ENCODE assay signal across 15 cellular contexts in the genomic region with DNA sequence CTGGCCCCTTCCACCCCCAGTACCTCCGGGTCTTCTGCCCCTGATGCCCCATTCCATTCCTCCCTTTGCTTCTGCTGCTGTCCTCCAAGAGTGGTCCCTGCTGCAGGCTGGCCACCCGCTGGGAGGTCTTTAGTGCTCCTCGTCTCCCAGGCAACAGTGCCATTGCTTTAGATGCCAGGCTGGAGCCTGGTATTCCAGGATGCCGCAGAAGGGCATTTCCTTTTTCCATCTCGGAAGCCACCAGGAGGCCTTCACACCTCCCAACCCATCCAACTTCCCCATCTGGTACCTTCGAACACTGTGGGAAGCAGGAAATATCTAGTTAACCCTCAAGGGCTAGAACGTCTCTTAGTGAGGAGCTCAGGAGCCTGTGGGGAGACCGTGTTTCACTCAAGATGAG.
DNase-seq lines count a peak whose midpoint lies in the region; ATAC-seq and TF ChIP-seq lines count a peak whose summit lies in the region.
"Had no signal": no experiment of that assay in that cellular context is flagged by ENCODE, and none has a peak within 500 bp of the region (broad histone marks: within the 10 kb centered on the region; RNA-seq: fewer than 3 reads in every experiment).

No MANE protein-coding gene starts in this region.

- intact Hi-C loops in transverse colon (cut with DNase I; ENCODE audit: low total_unique reads): no loop called here

- no peak for DNase-seq in stimulated activated naive CD8-positive, alpha-beta T cell treated with anti-CD3 and anti-CD28 coated beads, Interleukin-15, amount 100 ng/mL, for 72 hours
- no peak for DNase-seq in stimulated activated naive CD8-positive, alpha-beta T cell treated with anti-CD3 and anti-CD28 coated beads, Interleukin-15, Interleukin-2, amounts not matched to agents 100 U/mL and 50 U/mL, for 24 hours
- DNase-seq in cerebellar nuclear complex (lab: John Stamatoyannopoulos, UW): peak; percentile 77 to 88
- DNase-seq in mesendoderm: no peak
- no peak for DNase-seq in transverse colon
- no peak for DNase-seq in T-helper 9 cell
- DNase-seq in foreskin fibroblast: no peak
- DNase-seq: CD4-positive, alpha-beta T cell; NCI-H1694 treated with DMSO at 0.1 percent for 48 hours; NCI-H510A; NCI-H774; SHP77 had no signal

- no peaks in the 10 kb centered on the region for H3K79me1 ChIP-seq in mesendoderm (ENCODE audit: low read length)

- no peaks in the 10 kb centered on the region for H3K79me2 ChIP-seq in mesendoderm (ENCODE audit: control insufficient read depth, insufficient read depth, low read length)

- H2AK5ac ChIP-seq in mesendoderm (ENCODE audit: low read length): no peak overlapping the region

- H3K4me3 ChIP-seq in mesendoderm (ENCODE audit: low read length) (no peak overlapping the region), transverse colon (no peak overlapping the region), foreskin fibroblast (ENCODE audit: low read depth in 1 of 2, low read length in 2 of 2) (no peak overlapping the region)
- H3K4me3 ChIP-seq: GM12878, GM23338 had no signal

- H3K4me1 Mint-ChIP-seq in stimulated activated naive CD8-positive, alpha-beta T cell treated with anti-CD3 and anti-CD28 coated beads, Interleukin-15, amount 100 ng/mL, for 72 hours: peaks cover 6% of the 10 kb centered on the region

- H3K27ac ChIP-seq in mesendoderm (ENCODE audit: low read depth, low read length): no peak overlapping the region
- no peak overlapping the region for H3K27ac ChIP-seq in transverse colon

- H3K27me3 ChIP-seq in mesendoderm (ENCODE audit: insufficient read depth, low read length, poor library complexity) (no peaks in the 10 kb centered on the region), transverse colon (no peaks in the 10 kb centered on the region)

- H3K27me3 Mint-ChIP-seq in stimulated activated naive CD8-positive, alpha-beta T cell treated with anti-CD3 and anti-CD28 coated beads, Interleukin-15, amount 100 ng/mL, for 72 hours: peaks cover 15% of the 10 kb centered on the region
- H3K27me3 Mint-ChIP-seq: CD4-positive, alpha-beta T cell had no signal

- H3K4me3 Mint-ChIP-seq in stimulated activated naive CD8-positive, alpha-beta T cell treated with anti-CD3 and anti-CD28 coated beads, Interleukin-15, amount 100 ng/mL, for 72 hours: no peak overlapping the region
- H3K4me3 Mint-ChIP-seq: CD4-positive, alpha-beta T cell; GM23338 had no signal

- no peaks in the 10 kb centered on the region for H3K9me3 Mint-ChIP-seq in stimulated activated naive CD8-positive, alpha-beta T cell treated with anti-CD3 and anti-CD28 coated beads, Interleukin-15, amount 100 ng/mL, for 72 hours
- H3K9me3 Mint-ChIP-seq: CD4-positive, alpha-beta T cell; GM23338 had no signal

- TF ChIP-seq POLR2A in transverse colon (IDR thresholded peaks at IDR 0.05): no peak

- H2BK15ac ChIP-seq in mesendoderm (replicated peaks; ENCODE audit: low read depth): no peak overlapping the region

- H3K27ac Mint-ChIP-seq in stimulated activated naive CD8-positive, alpha-beta T cell treated with anti-CD3 and anti-CD28 coated beads, Interleukin-15, amount 100 ng/mL, for 72 hours: peak overlapping the region; percentile 66 to 76
- H3K27ac Mint-ChIP-seq: CD4-positive, alpha-beta T cell; GM23338 had no signal

- WGBS in mesendoderm (ENCODE audit: extremely low coverage, insufficient coverage, low lambda C conversion rate): no CpG with 5 or more reads among the region's 8 CpGs
- 84 to 100% methylated on average over 2 to 8 of the region's 8 CpGs for WGBS in transverse colon (ENCODE audit: low coverage in 1 of 2), 2 donors

- peak overlapping the region; percentile 8 for H3K56ac ChIP-seq in mesendoderm (ENCODE audit: low read length)

- no peaks in the 10 kb centered on the region for H3K36me3 ChIP-seq in mesendoderm (ENCODE audit: control insufficient read depth, insufficient read depth, low read length)
- no peaks in the 10 kb centered on the region for H3K36me3 ChIP-seq in transverse colon

- no peak overlapping the region for H3K23ac ChIP-seq in mesendoderm (ENCODE audit: low read length)

- in situ Hi-C loops in transverse colon (cut with MboI; ENCODE audit: low pct_ligation_motif_present in 1 of 4, low pct_unique_long_range_greater_than_20kb in 1 of 4, low sequenced_read_pairs in 3 of 4): no loop called here

- no peak for ATAC-seq in stimulated activated naive CD8-positive, alpha-beta T cell treated with anti-CD3 and anti-CD28 coated beads, Interleukin-15, amount 100 ng/mL, for 72 hours
- no peak for ATAC-seq in stimulated activated naive CD8-positive, alpha-beta T cell treated with anti-CD3 and anti-CD28 coated beads, Interleukin-15, Interleukin-2, amounts not matched to agents 100 U/mL and 50 U/mL, for 24 hours
- ATAC-seq: GM12878, GM23338 had no signal

- no peak overlapping the region for H3K4me2 ChIP-seq in mesendoderm (ENCODE audit: low read length)
- H3K4me2 ChIP-seq: GM23338 had no signal

- H4K8ac ChIP-seq in mesendoderm (ENCODE audit: low read depth, low read length): no peak overlapping the region

- H3K18ac ChIP-seq in mesendoderm (ENCODE audit: low read length): no peak overlapping the region

- no peak overlapping the region for H3K4ac ChIP-seq in mesendoderm (ENCODE audit: low read depth, low read length)

- H3K4me1 ChIP-seq in mesendoderm (ENCODE audit: control insufficient read depth, low read depth, low read length): peaks cover 20% of the 10 kb centered on the region
- peaks cover 1 to 17% (median 5%) of the 10 kb centered on the region in 4 donors for H3K4me1 ChIP-seq in transverse colon

- H2BK120ac ChIP-seq in mesendoderm (ENCODE audit: low read depth, low read length): no peak overlapping the region

- H3K9ac ChIP-seq in mesendoderm (ENCODE audit: low read length): no peak overlapping the region

- no peak for TF ChIP-seq CTCF in transverse colon (IDR thresholded peaks at IDR 0.05)
- no peak for TF ChIP-seq CTCF in foreskin fibroblast (IDR thresholded peaks at IDR 0.05; ENCODE audit: low read depth, low read length)

- TF ChIP-seq EP300 in transverse colon (IDR thresholded peaks at IDR 0.05; ENCODE audit: low read depth): no peak

- H4K5ac ChIP-seq in mesendoderm (ENCODE audit: low read length): no peak overlapping the region

- H2BK5ac ChIP-seq in mesendoderm (ENCODE audit: low read length): peak overlapping the region; percentile 31

- no peaks in the 10 kb centered on the region for H3K9me3 ChIP-seq in transverse colon
- H3K9me3 ChIP-seq: Caco-2 had no signal

Comparison
In these comparisons a context has a peak if more than half of its experiments do, and no peak if none do; other contexts are left out.
1. DNase-seq: peak in cerebellar nuclear complex (2 of 2); none in stimulated activated naive CD8-positive, alpha-beta T cell treated with anti-CD3 and anti-CD28 coated beads, Interleukin-15, amount 100 ng/mL, for 72 hours (0 of 2), stimulated activated naive CD8-positive, alpha-beta T cell treated with anti-CD3 and anti-CD28 coated beads, Interleukin-15, Interleukin-2, amounts not matched to agents 100 U/mL and 50 U/mL, for 24 hours (single experiment), mesendoderm (single experiment), transverse colon (single experiment), T-helper 9 cell (single experiment) and foreskin fibroblast (0 of 2).